16 cellular contexts compared by ENCODE assay signal in the genomic region with DNA sequence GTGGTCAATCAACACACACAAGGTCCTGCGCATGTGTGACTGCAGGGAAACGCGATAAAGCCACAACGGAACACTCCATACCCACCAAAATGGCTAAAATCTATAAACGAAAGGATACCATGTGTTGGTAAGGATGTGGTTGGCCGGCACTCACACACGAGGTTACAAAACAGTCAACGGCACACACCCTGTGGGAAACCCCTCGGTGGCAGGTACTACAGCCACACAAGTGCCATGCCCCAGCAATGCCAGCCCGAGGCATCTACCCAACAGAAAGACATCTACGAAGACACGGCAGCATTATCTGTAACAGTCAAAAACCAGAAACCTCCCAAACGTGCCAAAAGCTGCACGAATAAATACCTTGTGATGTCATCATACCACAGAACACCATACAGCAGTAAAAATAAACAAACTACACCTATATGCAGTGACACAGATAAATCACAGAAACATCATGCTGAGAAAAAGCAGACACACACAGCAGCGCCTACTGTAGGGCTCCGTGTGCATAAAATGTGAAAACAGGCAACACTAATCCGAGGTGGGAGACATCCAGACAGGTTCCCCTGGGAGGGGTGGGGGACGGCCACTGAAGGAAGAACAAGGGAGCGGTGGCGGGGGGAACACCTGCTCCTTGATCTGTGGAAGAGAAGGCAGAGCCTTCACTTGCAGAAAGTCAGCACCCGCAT. TPM values are rescaled to one million over a fixed set of nuclear protein-coding genes. Genes with fewer than 3 reads are reported as not detected.
DNase-seq lines count a peak whose midpoint lies in the region; ATAC-seq lines count a peak whose summit lies in the region.
"Had no signal": no experiment of that assay in that cellular context is flagged by ENCODE, and none has a peak within 500 bp of the region (broad histone marks: within the 10 kb centered on the region; RNA-seq: fewer than 3 reads in every experiment).

No MANE protein-coding gene starts in this region.

- H3K36me3 ChIP-seq in effector memory CD4-positive, alpha-beta T cell (ENCODE audit: control insufficient read depth, insufficient read depth, low read length) = no peaks in the 10 kb centered on the region
- H3K36me3 ChIP-seq: Peyer's patch, thyroid gland had no signal

- H3K27ac Mint-ChIP-seq in activated CD8-positive, alpha-beta memory T cell treated with anti-CD3 and anti-CD28 coated beads, Interleukin-2, amount 10 ng/mL, durations not matched to agents 7 days and 5 days = no peak overlapping the region
- H3K27ac Mint-ChIP-seq in T-helper 17 cell = peak overlapping the region; percentile 81

- no peaks in the 10 kb centered on the region for H3K9me3 Mint-ChIP-seq in activated CD8-positive, alpha-beta memory T cell treated with anti-CD3 and anti-CD28 coated beads, Interleukin-2, amount 10 ng/mL, durations not matched to agents 7 days and 5 days (ENCODE audit: low read depth)

- H3K4me3 Mint-ChIP-seq in activated CD8-positive, alpha-beta memory T cell treated with anti-CD3 and anti-CD28 coated beads, Interleukin-2, amount 10 ng/mL, durations not matched to agents 7 days and 5 days = no peak overlapping the region
- H3K4me3 Mint-ChIP-seq in T-helper 17 cell = peak overlapping the region; percentile 47

- H3K27ac ChIP-seq in effector memory CD4-positive, alpha-beta T cell (ENCODE audit: insufficient read depth, low read length, poor library complexity, severe bottlenecking) = no peak overlapping the region
- H3K27ac ChIP-seq: neutrophil, Peyer's patch, thyroid gland had no signal

- H3K9me3 ChIP-seq in T-helper 17 cell (ENCODE audit: control insufficient read depth, low read length, poor library complexity, severe bottlenecking) = no peaks in the 10 kb centered on the region
- no peaks in the 10 kb centered on the region for H3K9me3 ChIP-seq in effector memory CD4-positive, alpha-beta T cell (ENCODE audit: control insufficient read depth, low read length)
- H3K9me3 ChIP-seq: neutrophil, Peyer's patch, thyroid gland had no signal

- H3K4me3 ChIP-seq in effector memory CD4-positive, alpha-beta T cell (ENCODE audit: insufficient read depth, low read depth, low read length, poor library complexity, severe bottlenecking) = no peak overlapping the region
- H3K4me3 ChIP-seq: Peyer's patch, thyroid gland had no signal

- DNase-seq in activated CD8-positive, alpha-beta memory T cell treated with anti-CD3 and anti-CD28 coated beads, Interleukin-2, amount 10 ng/mL, durations not matched to agents 7 days and 5 days = peak; percentile 60
- DNase-seq in activated CD8-positive, alpha-beta memory T cell treated with anti-CD3 and anti-CD28 coated beads, Interleukin-2, amount 50 U/mL, for 48 hours = no peak
- DNase-seq in T-helper 17 cell = peak in 2 of 3 donors; percentile 23 to 43
- peak in 2 of 3 donors; percentile 32 for DNase-seq in effector memory CD4-positive, alpha-beta T cell
- peak; percentile 29 for DNase-seq in stimulated activated naive CD8-positive, alpha-beta T cell treated with anti-CD3 and anti-CD28 coated beads, Interleukin-15, Interleukin-2, amounts not matched to agents 100 U/mL and 50 U/mL, for 24 hours
- no peak for DNase-seq in NCI-H526 treated with DMSO at 0.1 percent for 48 hours (lab: John Stamatoyannopoulos, UW)
- no peak for DNase-seq in superior temporal gyrus (ENCODE audit: extremely low spot score)
- DNase-seq: anterior cingulate cortex, DMS 273 treated with DMSO at 0.1 percent for 48 hours, NCI-H1105 treated with DMSO at 0.1 percent for 48 hours, NCI-H446, small intestine, thyroid gland had no signal

- no peaks in the 10 kb centered on the region for H3K27me3 Mint-ChIP-seq in activated CD8-positive, alpha-beta memory T cell treated with anti-CD3 and anti-CD28 coated beads, Interleukin-2, amount 10 ng/mL, durations not matched to agents 7 days and 5 days
- no peaks in the 10 kb centered on the region for H3K27me3 Mint-ChIP-seq in T-helper 17 cell

- ATAC-seq in activated CD8-positive, alpha-beta memory T cell treated with anti-CD3 and anti-CD28 coated beads, Interleukin-2, amount 10 ng/mL, durations not matched to agents 7 days and 5 days = peak; percentile 58
- ATAC-seq in T-helper 17 cell (peak; percentile 96), GM21526 (IDR thresholded peaks at IDR 0.05; ENCODE audit: low FRiP score, unreplicated experiment) (no peak)
- peak; percentile 37 for ATAC-seq in stimulated activated naive CD8-positive, alpha-beta T cell treated with anti-CD3 and anti-CD28 coated beads, Interleukin-15, Interleukin-2, amounts not matched to agents 100 U/mL and 50 U/mL, for 24 hours

- peaks cover 2% of the 10 kb centered on the region for H3K4me1 ChIP-seq in effector memory CD4-positive, alpha-beta T cell (ENCODE audit: control insufficient read depth, insufficient read depth, low read length, poor library complexity, severe bottlenecking)

- no peaks in the 10 kb centered on the region for H3K27me3 ChIP-seq in effector memory CD4-positive, alpha-beta T cell (replicated peaks; ENCODE audit: control insufficient read depth, insufficient read depth, low read length, poor library complexity, severe bottlenecking)
- H3K27me3 ChIP-seq: neutrophil, Peyer's patch, thyroid gland had no signal

- CTCF ChIA-PET in activated CD8-positive, alpha-beta memory T cell treated with anti-CD3 and anti-CD28 coated beads, Interleukin-2, amount 10 ng/mL, durations not matched to agents 7 days and 5 days (lab: Charles Lee) = no interaction called here

- peaks cover 17% of the 10 kb centered on the region for H3K4me1 Mint-ChIP-seq in activated CD8-positive, alpha-beta memory T cell treated with anti-CD3 and anti-CD28 coated beads, Interleukin-2, amount 10 ng/mL, durations not matched to agents 7 days and 5 days
- peaks cover 17% of the 10 kb centered on the region for H3K4me1 Mint-ChIP-seq in T-helper 17 cell

- peaks cover 3% of the 10 kb centered on the region for H3K36me3 Mint-ChIP-seq in activated CD8-positive, alpha-beta memory T cell treated with anti-CD3 and anti-CD28 coated beads, Interleukin-2, amount 10 ng/mL, durations not matched to agents 7 days and 5 days
- H3K36me3 Mint-ChIP-seq in T-helper 17 cell (ENCODE audit: low read depth) = no peaks in the 10 kb centered on the region

RNA-seq across cellular contexts. Expression of a gene that starts 36.7 kb away (rescaled TPM):
- 10 to 100 TPM; 25.2 to 65.1 TPM for total RNA-seq in activated CD8-positive, alpha-beta memory T cell treated with anti-CD3 and anti-CD28 coated beads, Interleukin-2, amount 10 ng/mL, durations not matched to agents 7 days and 5 days
- total RNA-seq in T-helper 17 cell = 10 to 100 TPM; 78.9 to 79.0 TPM

Comparison
In these comparisons a context has a peak if more than half of its experiments do, and no peak if none do; other contexts are left out.
1. DNase-seq: peak in activated CD8-positive, alpha-beta memory T cell treated with anti-CD3 and anti-CD28 coated beads, Interleukin-2, amount 10 ng/mL, durations not matched to agents 7 days and 5 days (single experiment), T-helper 17 cell (2 of 3), effector memory CD4-positive, alpha-beta T cell (2 of 3) and stimulated activated naive CD8-positive, alpha-beta T cell treated with anti-CD3 and anti-CD28 coated beads, Interleukin-15, Interleukin-2, amounts not matched to agents 100 U/mL and 50 U/mL, for 24 hours (single experiment); none in activated CD8-positive, alpha-beta memory T cell treated with anti-CD3 and anti-CD28 coated beads, Interleukin-2, amount 50 U/mL, for 48 hours (single experiment), NCI-H526 treated with DMSO at 0.1 percent for 48 hours (single experiment) and superior temporal gyrus (single experiment).